In genomic region chr11:61892085-61892370, GRCh38 we compare ENCODE assay signal across 8 cellular contexts. TPM values are rescaled to one million over a fixed set of nuclear protein-coding genes. Genes with fewer than 3 reads are reported as not detected.
A peak's percentile ranks its signal among the peaks of the same experiment; 100 is the strongest.
DNase-seq lines count a peak whose midpoint lies in the region; ATAC-seq, FAIRE-seq and TF ChIP-seq lines count a peak whose summit lies in the region.

No MANE protein-coding gene starts in this region.

- H3K27ac ChIP-seq in duodenal mucosa (ENCODE audit: low read depth, low read length): no peak overlapping the region
- H3K27ac ChIP-seq in small intestine (ENCODE audit: low read depth in 1 of 2, low read length in 1 of 2): no peak overlapping the region

- ATAC-seq in Right ventricle myocardium superior (ENCODE audit: poor library complexity) (peak; percentile 1), HG03520 (IDR thresholded peaks at IDR 0.05; ENCODE audit: unreplicated experiment) (no peak)

- H3K27me3 ChIP-seq in duodenal mucosa (ENCODE audit: control insufficient read depth in 1 of 2, insufficient read depth in 2 of 2, low read length in 2 of 2) (no peaks in the 10 kb centered on the region), neuron (ENCODE audit: insufficient read depth, low read length) (peaks cover 17% of the 10 kb centered on the region), small intestine (ENCODE audit: control insufficient read depth in 2 of 2, insufficient read depth in 2 of 2, low read length in 2 of 2) (no peaks in the 10 kb centered on the region)

- peak overlapping the region in 1 of 2 donors; percentile 25 for H3K9ac ChIP-seq in duodenal mucosa (ENCODE audit: low read depth in 1 of 2, low read length in 2 of 2)

- DNase-seq in Right ventricle myocardium superior (no peak), cardiac septum (ENCODE audit: low spot score) (no peak), NCI-H146 treated with DMSO at 0.1 percent for 48 hours (lab: John Stamatoyannopoulos, UW; ENCODE audit: unreplicated experiment) (peak; percentile 30), small intestine (no peak), GM12891 (ENCODE audit: insufficient read length, low spot score) (no peak)

- H3K36me3 ChIP-seq in duodenal mucosa (ENCODE audit: control insufficient read depth in 1 of 2, insufficient read depth in 2 of 2, low read length in 2 of 2) (no peaks in the 10 kb centered on the region), neuron (ENCODE audit: insufficient read depth, low read length) (no peaks in the 10 kb centered on the region), small intestine (ENCODE audit: control insufficient read depth in 2 of 2, insufficient read depth in 2 of 2, low read length in 2 of 2) (no peaks in the 10 kb centered on the region)

- H3K9me3 ChIP-seq in duodenal mucosa (ENCODE audit: control insufficient read depth in 1 of 2, low read length in 2 of 2) (no peaks in the 10 kb centered on the region), neuron (ENCODE audit: low read length) (no peaks in the 10 kb centered on the region), small intestine (ENCODE audit: control insufficient read depth, low read depth) (no peaks in the 10 kb centered on the region)

- WGBS in small intestine, 3 donors: 5 to 16% (median 8%) methylated on average over 9 to 12 of the region's 12 CpGs

- FAIRE-seq in small intestine (lab: Jason Lieb, UNC) (no peak), GM12891 (lab: Jason Lieb, UNC) (no peak)

- TF ChIP-seq POLR2A in GM12891 (IDR thresholded peaks at IDR 0.05; ENCODE audit: low read depth, low read length): no peak

- peak overlapping the region; percentile 50 to 61 for H3K4me3 ChIP-seq in duodenal mucosa (ENCODE audit: low read depth in 1 of 2, low read length in 2 of 2)
- peak overlapping the region; percentile 53 for H3K4me3 ChIP-seq in neuron (ENCODE audit: low read length)
- H3K4me3 ChIP-seq in small intestine (ENCODE audit: low read depth in 1 of 2, low read length in 2 of 2): peak overlapping the region in 1 of 2 donors; percentile 75

- H2AFZ ChIP-seq in neuron (ENCODE audit: low read depth, low read length): peak overlapping the region; percentile 83

- H3K4me1 ChIP-seq in duodenal mucosa (ENCODE audit: control insufficient read depth in 1 of 2, insufficient read depth in 2 of 2, low read length in 2 of 2): peaks cover 0 to 14% of the 10 kb centered on the region in 2 donors
- peaks cover 9% of the 10 kb centered on the region for H3K4me1 ChIP-seq in neuron (ENCODE audit: insufficient read depth, low read length)
- no peaks in the 10 kb centered on the region for H3K4me1 ChIP-seq in small intestine (ENCODE audit: control insufficient read depth in 2 of 2, insufficient read depth in 1 of 2, low read depth in 1 of 2, low read length in 1 of 2)

- intact Hi-C loops in Right ventricle myocardium superior (cut with DNase I) (loop anchor here (5.0 kb wide), 1 partner anchor 95 kb away; no protein-coding TSS in a partner anchor), cardiac septum (cut with DNase I) (no loop called here)

TF ChIP-seq in GM12891, 5 proteins besides CTCF, POLR2A, EP300 and RAD21:
- no peak for TF ChIP-seq TAF1 (IDR thresholded peaks at IDR 0.05; ENCODE audit: low read depth, low read length)
- no peak for TF ChIP-seq POLR2AphosphoS5 (IDR thresholded peaks at IDR 0.05; ENCODE audit: low read depth, low read length)
- no peak for TF ChIP-seq PAX5 (IDR thresholded peaks at IDR 0.05; ENCODE audit: insufficient read depth, low read length, severe bottlenecking)
- no peak for TF ChIP-seq POU2F2 (IDR thresholded peaks at IDR 0.05; ENCODE audit: low read depth, low read length)
- no peak for TF ChIP-seq SPI1 (IDR thresholded peaks at IDR 0.05; ENCODE audit: low read depth, low read length)

RNA-seq across cellular contexts. Expression of gene FADS3, which starts 0.7 kb away (rescaled TPM):
- total RNA-seq in Right ventricle myocardium superior: 76.0 TPM
- total RNA-seq in cardiac septum: 126 TPM
- polyA plus RNA-seq in small intestine: 10 to 100 TPM in 1 of 3 donors, 1 to 10 TPM in 2; 5.9 to 17.9 (median 6.0) TPM
- 4.0 TPM for polyA plus RNA-seq in GM12891 (2012; ENCODE audit: low read depth, missing spikeins)

RNA-seq across cellular contexts. Expression of gene RAB3IL1, which starts 25.3 kb away (rescaled TPM):
- 10.8 TPM for total RNA-seq in Right ventricle myocardium superior
- 9.4 TPM for total RNA-seq in cardiac septum
- polyA plus RNA-seq in small intestine: 1 to 10 TPM in 2 of 3 donors, under 1 TPM in 1; 0.45 to 9.5 (median 4.9) TPM
- 0.12 TPM for polyA plus RNA-seq in GM12891 (2012; ENCODE audit: low read depth, missing spikeins)

RNA-seq across cellular contexts. Expression of gene BEST1, which starts 58.1 kb away (rescaled TPM):
- total RNA-seq in Right ventricle myocardium superior: 1.3 TPM
- total RNA-seq in cardiac septum: 1.1 TPM
- polyA plus RNA-seq in small intestine: 1 to 10 TPM; 2.7 to 4.7 (median 4.3) TPM
- polyA plus RNA-seq in GM12891 (2012; ENCODE audit: low read depth, missing spikeins): 1.4 TPM
